In genomic region chr21:46325073-46325912, GRCh38 we compare ENCODE assay signal across 1 cellular context.
TF ChIP-seq lines count a peak whose summit lies in the region.

No MANE protein-coding gene starts in this region.

TF ChIP-seq in HCT116, 20 proteins besides CTCF, POLR2A, EP300 and RAD21:
- TF ChIP-seq CBX3 (IDR thresholded peaks at IDR 0.05; ENCODE audit: low read depth), result no peak
- no peak for TF ChIP-seq ZNF274 (IDR thresholded peaks at IDR 0.05; ENCODE audit: low read depth, low read length)
- TF ChIP-seq POLR2AphosphoS5 (IDR thresholded peaks at IDR 0.05; ENCODE audit: low read depth, low read length), result peak; percentile 20; the same call in 1 of the 2 replicates
- TF ChIP-seq ZFX (IDR thresholded peaks at IDR 0.05), result peak; percentile 85
- TF ChIP-seq REST (IDR thresholded peaks at IDR 0.05; ENCODE audit: low read depth), result no peak
- no peak for TF ChIP-seq EZH2phosphoT487 (IDR thresholded peaks at IDR 0.05; ENCODE audit: borderline replicate concordance)
- TF ChIP-seq EGR1 (IDR thresholded peaks at IDR 0.05; ENCODE audit: low read depth), result no peak
- no peak for TF ChIP-seq YY1 (IDR thresholded peaks at IDR 0.05; ENCODE audit: extremely low read depth, insufficient replicate concordance, low read depth, low read length)
TF ChIP-seq in HCT116: peak in this region for 2.
